13 cellular contexts compared by ENCODE assay signal in genomic region chr5:180343846-180344327, GRCh38. TPM values are rescaled to one million over a fixed set of nuclear protein-coding genes. Genes with fewer than 3 reads are reported as not detected.
DNase-seq lines count a peak whose midpoint lies in the region; ATAC-seq, FAIRE-seq and TF ChIP-seq lines count a peak whose summit lies in the region.
"Had no signal": no experiment of that assay in that cellular context is flagged by ENCODE, and none has a peak within 500 bp of the region (broad histone marks: within the 10 kb centered on the region; RNA-seq: fewer than 3 reads in every experiment).

No MANE protein-coding gene starts in this region.

- H3K27ac Mint-ChIP-seq in immature natural killer cell = no peak overlapping the region
- H3K27ac Mint-ChIP-seq: activated naive CD8-positive, alpha-beta T cell treated with anti-CD3 and anti-CD28 coated beads, Interleukin-2, amount 10 ng/mL, durations not matched to agents 7 days and 5 days; naive thymus-derived CD8-positive, alpha-beta T cell had no signal

- in situ Hi-C loops in K562 (cut with MboI) = no loop called here

- no peaks in the 10 kb centered on the region for H4K20me1 ChIP-seq in K562 (replicated peaks; ENCODE audit: control insufficient read depth, insufficient read depth, low read length)

- H3K4me2 ChIP-seq in K562 (ENCODE audit: insufficient read depth, low read length) = no peak overlapping the region

- peak; percentile 23 to 67 for DNase-seq in NOMO-1 (lab: John Stamatoyannopoulos, UW; ENCODE audit: unreplicated experiment in 2 of 2)
- DNase-seq in NOMO-1 treated with dmso at 0.1 percent for 144 hours (lab: John Stamatoyannopoulos, UW; ENCODE audit: unreplicated experiment) = no peak
- no peak for DNase-seq in K562 (ENCODE audit: extremely low read depth in 1 of 4, low spot score in 3 of 4)
- peak; percentile 53 for DNase-seq in superior temporal gyrus (ENCODE audit: extremely low spot score)
- no peak for DNase-seq in activated T-cell treated with anti-CD3 and anti-CD28 coated beads, Interleukin-2, amount 50 U/mL, for 4 hours
- DNase-seq in immature natural killer cell = no peak
- DNase-seq in putamen (ENCODE audit: low spot score) = no peak
- DNase-seq: activated naive CD8-positive, alpha-beta T cell treated with anti-CD3 and anti-CD28 coated beads, Interleukin-2, amount 10 ng/mL, durations not matched to agents 7 days and 5 days; Karpas-422; NK-92 treated with Interleukin-12 subunit alpha and Interleukin-12 subunit beta, amount 100 ng/mL, for 24 hours; WERI-Rb-1 had no signal

- CTCF ChIA-PET in K562 (lab: Yijun Ruan, JAX; ENCODE audit: low intra/inter-chr PET ratio) = no interaction called here

- H3K27me3 ChIP-seq in K562 (ENCODE audit: control insufficient read depth in 2 of 2, insufficient read depth in 2 of 2, low read length in 2 of 2) (peaks cover 31 to 77% of the 10 kb centered on the region in 2 experiments; a peak in 4 of 5 replicates), iPS-15b (ENCODE audit: control insufficient read depth, insufficient read depth, low read length) (no peaks in the 10 kb centered on the region)

- H3K9me3 ChIP-seq in K562 (replicated peaks; ENCODE audit: control insufficient read depth, insufficient read depth, low read depth, low read length) (no peaks in the 10 kb centered on the region), iPS-15b (ENCODE audit: control insufficient read depth, insufficient read depth, low read length) (no peaks in the 10 kb centered on the region)

- no peak overlapping the region for H3K27ac ChIP-seq in K562 (ENCODE audit: extremely low read depth, low read depth, low read length)
- H3K27ac ChIP-seq: WERI-Rb-1 had no signal

- H3K4me1 Mint-ChIP-seq in activated T-cell treated with anti-CD3 and anti-CD28 coated beads, Interleukin-2, amount 50 U/mL, for 4 hours (ENCODE audit: low read depth) = no peaks in the 10 kb centered on the region
- H3K4me1 Mint-ChIP-seq in immature natural killer cell = no peaks in the 10 kb centered on the region
- H3K4me1 Mint-ChIP-seq: activated naive CD8-positive, alpha-beta T cell treated with anti-CD3 and anti-CD28 coated beads, Interleukin-2, amount 10 ng/mL, durations not matched to agents 7 days and 5 days had no signal

- ATAC-seq in K562 = no peak
- no peak for ATAC-seq in activated T-cell treated with anti-CD3 and anti-CD28 coated beads, Interleukin-2, amount 50 U/mL, for 4 hours
- ATAC-seq: naive thymus-derived CD8-positive, alpha-beta T cell had no signal

- no peak for TF ChIP-seq POLR2A in K562 (conservative IDR thresholded peaks at IDR 0.05)

- intact Hi-C loops in K562 (cut with micrococcal nuclease) = no loop called here

- no peaks in the 10 kb centered on the region for H3K79me2 ChIP-seq in K562 (ENCODE audit: control insufficient read depth, insufficient read depth, low read length)

- H2AFZ ChIP-seq in K562 (ENCODE audit: low read depth, low read length) = no peak overlapping the region

- H3K4me3 ChIP-seq in K562 (no peak overlapping the region), iPS-15b (ENCODE audit: low read depth, low read length) (peak overlapping the region; percentile 22)

- WGBS in K562 (ENCODE audit: insufficient coverage, low coverage, missing lambda C conversion rate) = 1% methylated on average over 6 of the region's 6 CpGs

- H3K9me3 Mint-ChIP-seq in activated T-cell treated with anti-CD3 and anti-CD28 coated beads, Interleukin-2, amount 50 U/mL, for 4 hours = no peaks in the 10 kb centered on the region
- peaks cover 0 to 1% (median 0%) of the 10 kb centered on the region in 6 donors for H3K9me3 Mint-ChIP-seq in immature natural killer cell
- H3K9me3 Mint-ChIP-seq: activated naive CD8-positive, alpha-beta T cell treated with anti-CD3 and anti-CD28 coated beads, Interleukin-2, amount 10 ng/mL, durations not matched to agents 7 days and 5 days; naive thymus-derived CD8-positive, alpha-beta T cell had no signal

- TF ChIP-seq RAD21 in K562 (CRISPR knock-in tag; conservative IDR thresholded peaks at IDR 0.05 in 1 of 2, IDR thresholded peaks at IDR 0.05 in 1 of 2) = no peak

- no peaks in the 10 kb centered on the region for H3K36me3 Mint-ChIP-seq in activated T-cell treated with anti-CD3 and anti-CD28 coated beads, Interleukin-2, amount 50 U/mL, for 4 hours (ENCODE audit: insufficient read depth)
- H3K36me3 Mint-ChIP-seq in immature natural killer cell = no peaks in the 10 kb centered on the region
- H3K36me3 Mint-ChIP-seq: activated naive CD8-positive, alpha-beta T cell treated with anti-CD3 and anti-CD28 coated beads, Interleukin-2, amount 10 ng/mL, durations not matched to agents 7 days and 5 days; naive thymus-derived CD8-positive, alpha-beta T cell had no signal

- TF ChIP-seq EP300 in K562 (IDR thresholded peaks at IDR 0.05; ENCODE audit: low read length) = no peak

- no peak overlapping the region for H3K4me3 Mint-ChIP-seq in activated T-cell treated with anti-CD3 and anti-CD28 coated beads, Interleukin-2, amount 50 U/mL, for 4 hours
- H3K4me3 Mint-ChIP-seq in immature natural killer cell = no peak overlapping the region
- H3K4me3 Mint-ChIP-seq: activated naive CD8-positive, alpha-beta T cell treated with anti-CD3 and anti-CD28 coated beads, Interleukin-2, amount 10 ng/mL, durations not matched to agents 7 days and 5 days; naive thymus-derived CD8-positive, alpha-beta T cell had no signal

- H3K36me3 ChIP-seq in K562 (ENCODE audit: control insufficient read depth, insufficient read depth, low read length) (no peaks in the 10 kb centered on the region), iPS-15b (ENCODE audit: control insufficient read depth, insufficient read depth, low read length) (peaks cover 18% of the 10 kb centered on the region)
- H3K36me3 ChIP-seq: WERI-Rb-1 had no signal

- BruUV-seq in K562 (replicated peaks; lab: Mats Ljungman, UMichigan) = no TSS peak

- TF ChIP-seq CTCF in K562 (IDR thresholded peaks at IDR 0.05 in 2 of 3, conservative IDR thresholded peaks at IDR 0.05 in 1 of 3; ENCODE audit: insufficient read depth in 2 of 3, low read depth in 1 of 3, low read length in 3 of 3) = no peak

- H3K9me1 ChIP-seq in K562 (ENCODE audit: control insufficient read depth, insufficient read depth, low read length) = no peaks in the 10 kb centered on the region

- H3K27me3 Mint-ChIP-seq in activated T-cell treated with anti-CD3 and anti-CD28 coated beads, Interleukin-2, amount 50 U/mL, for 4 hours (ENCODE audit: low read depth) = peaks cover 5% of the 10 kb centered on the region
- peaks cover 3 to 11% (median 7%) of the 10 kb centered on the region in 3 donors for H3K27me3 Mint-ChIP-seq in immature natural killer cell (ENCODE audit: low read depth in 3 of 3)

- no peak for FAIRE-seq in K562 (lab: Jason Lieb, UNC)

- H3K9ac ChIP-seq in K562 (ENCODE audit: insufficient read depth in 1 of 2, low read depth in 2 of 2, low read length in 2 of 2) = no peak overlapping the region
- H3K9ac ChIP-seq in iPS-15b (ENCODE audit: low read depth, low read length) = no peak overlapping the region

- POLR2A ChIA-PET in K562 (lab: Yijun Ruan, JAX) = interaction anchor here (1.2 kb wide), 2 partner anchors 12 to 28 kb away, joined by 4 to 5 read pairs; no protein-coding TSS in a partner anchor

- H3K4me1 ChIP-seq in K562 (replicated peaks in 1 of 2; ENCODE audit: control insufficient read depth in 2 of 2, insufficient read depth in 2 of 2, low read length in 2 of 2) (peaks cover 0 to 3% of the 10 kb centered on the region in 2 experiments; a peak in 2 of 5 replicates), iPS-15b (ENCODE audit: control insufficient read depth, insufficient read depth, low read length) (peaks cover 52% of the 10 kb centered on the region)

RNA-seq across cellular contexts. Expression of gene GFPT2, which starts 9.2 kb away (rescaled TPM):
- total RNA-seq in K562 (2011; cell fraction: chromatin; rRNA removed; ENCODE audit: low replicate concordance) = 0.14 TPM in 1 of 2 replicates, not detected in the other
- total RNA-seq in K562 (2011; cell fraction: nucleolus; rRNA removed) = 0.50 TPM in 1 of 2 replicates, not detected in the other
- not detected in 2 replicates for total RNA-seq in K562 (2011; cell fraction: nucleoplasm; rRNA removed)
- total RNA-seq in K562 (2014; rRNA removed) = not detected in 2 replicates
- total RNA-seq in K562 (2014; rRNA removed; fragmentation: Illumina TruSeq; extraction: Trizol) = 0.13 TPM in 1 of 2 replicates, not detected in the other
- total RNA-seq in K562 (2015; rRNA removed; fragmentation: Illumina TruSeq; extraction: Trizol) = not detected in 2 replicates
- 0.07 and 0.09 TPM in 2 replicates for total RNA-seq in K562 (2021)
- 0.14 TPM in 1 of 2 replicates, not detected in the other for polyA plus RNA-seq in K562 (2011; rRNA removed)
- 0.01 and 0.07 TPM in 2 replicates for polyA plus RNA-seq in K562 (2011; cell fraction: cytosol; rRNA removed)
- polyA plus RNA-seq in K562 (2011; cell fraction: nucleus; rRNA removed) = 0.18 TPM in 1 of 2 replicates, not detected in the other
- 0.12 TPM in 1 of 2 replicates, not detected in the other for polyA plus RNA-seq in K562 (2012)
- not detected in 2 replicates for polyA plus RNA-seq in K562 (2014; fragmentation: Illumina TruSeq; extraction: Trizol)
- under 1 TPM in 1 of 2 experiments, not detected in 1; 0.08 TPM for polyA plus RNA-seq in K562 (2014; fragmentation: Nextera tagmentation; extraction: Ambion mirVana)
- not detected in 2 replicates for polyA plus RNA-seq in K562 (2014; rRNA removed)
- 0.39 TPM in 1 of 2 replicates, not detected in the other for polyA minus RNA-seq in K562 (2011; rRNA and poly(A)+ RNA removed)
- not detected in 2 replicates for polyA minus RNA-seq in K562 (2011; cell fraction: cytosol; rRNA and poly(A)+ RNA removed)
- polyA minus RNA-seq in K562 (2011; cell fraction: nucleus; rRNA and poly(A)+ RNA removed) = 0.54 TPM in 1 of 2 replicates, not detected in the other
- total RNA-seq in activated T-cell treated with anti-CD3 and anti-CD28 coated beads, Interleukin-2, amount 50 U/mL, for 4 hours = under 1 TPM; 0.30 to 0.48 (median 0.34) TPM
- polyA plus RNA-seq in immature natural killer cell = not detected

RNA-seq across cellular contexts. Expression of gene MAPK9, which starts 52.0 kb away (rescaled TPM):
- 33.0 and 61.0 TPM in 2 replicates for total RNA-seq in K562 (2011; cell fraction: chromatin; rRNA removed; ENCODE audit: low replicate concordance)
- total RNA-seq in K562 (2011; cell fraction: nucleolus; rRNA removed) = 15.0 and 19.6 TPM in 2 replicates
- 40.2 and 63.3 TPM in 2 replicates for total RNA-seq in K562 (2011; cell fraction: nucleoplasm; rRNA removed)
- total RNA-seq in K562 (2014; rRNA removed) (23.3 and 24.7 TPM in 2 replicates), K562 (2014; rRNA removed; fragmentation: Illumina TruSeq; extraction: Trizol) (32.3 and 33.8 TPM in 2 replicates), K562 (2015; rRNA removed; fragmentation: Illumina TruSeq; extraction: Trizol) (27.2 and 29.9 TPM in 2 replicates), K562 (2021) (37.1 and 38.0 TPM in 2 replicates)
- polyA plus RNA-seq in K562 (2011; rRNA removed) (45.9 and 58.0 TPM in 2 replicates), K562 (2014; fragmentation: Illumina TruSeq; extraction: Trizol) (32.3 and 43.1 TPM in 2 replicates), K562 (2014; fragmentation: Nextera tagmentation; extraction: Ambion mirVana) (1 to 10 TPM; 4.8 to 6.5 TPM), K562 (2014; rRNA removed) (27.4 and 31.5 TPM in 2 replicates), immature natural killer cell (10 to 100 TPM; 23.9 to 38.2 (median 27.6) TPM)
- 26.1 and 31.1 TPM in 2 replicates for polyA plus RNA-seq in K562 (2011; cell fraction: cytosol; rRNA removed)
- 25.6 and 26.5 TPM in 2 replicates for polyA plus RNA-seq in K562 (2011; cell fraction: nucleus; rRNA removed)
- 23.2 and 27.4 TPM in 2 replicates for polyA plus RNA-seq in K562 (2012)
- 57.2 and 64.3 TPM in 2 replicates for polyA minus RNA-seq in K562 (2011; rRNA and poly(A)+ RNA removed)
- 22.5 and 24.7 TPM in 2 replicates for polyA minus RNA-seq in K562 (2011; cell fraction: cytosol; rRNA and poly(A)+ RNA removed)
- polyA minus RNA-seq in K562 (2011; cell fraction: nucleus; rRNA and poly(A)+ RNA removed) = 17.5 and 23.8 TPM in 2 replicates
- total RNA-seq in activated T-cell treated with anti-CD3 and anti-CD28 coated beads, Interleukin-2, amount 50 U/mL, for 4 hours = 10 to 100 TPM; 34.8 to 39.1 (median 35.8) TPM

Comparison
In these comparisons a context has a peak if more than half of its experiments do, and no peak if none do; other contexts are left out.
1. DNase-seq: peak in NOMO-1 (2 of 2) and superior temporal gyrus (single experiment); none in NOMO-1 treated with dmso at 0.1 percent for 144 hours (single experiment), K562 (0 of 4), activated T-cell treated with anti-CD3 and anti-CD28 coated beads, Interleukin-2, amount 50 U/mL, for 4 hours (single experiment), immature natural killer cell (0 of 3) and putamen (single experiment).